ENCODE assay signal across 10 cellular contexts in the genomic region with DNA sequence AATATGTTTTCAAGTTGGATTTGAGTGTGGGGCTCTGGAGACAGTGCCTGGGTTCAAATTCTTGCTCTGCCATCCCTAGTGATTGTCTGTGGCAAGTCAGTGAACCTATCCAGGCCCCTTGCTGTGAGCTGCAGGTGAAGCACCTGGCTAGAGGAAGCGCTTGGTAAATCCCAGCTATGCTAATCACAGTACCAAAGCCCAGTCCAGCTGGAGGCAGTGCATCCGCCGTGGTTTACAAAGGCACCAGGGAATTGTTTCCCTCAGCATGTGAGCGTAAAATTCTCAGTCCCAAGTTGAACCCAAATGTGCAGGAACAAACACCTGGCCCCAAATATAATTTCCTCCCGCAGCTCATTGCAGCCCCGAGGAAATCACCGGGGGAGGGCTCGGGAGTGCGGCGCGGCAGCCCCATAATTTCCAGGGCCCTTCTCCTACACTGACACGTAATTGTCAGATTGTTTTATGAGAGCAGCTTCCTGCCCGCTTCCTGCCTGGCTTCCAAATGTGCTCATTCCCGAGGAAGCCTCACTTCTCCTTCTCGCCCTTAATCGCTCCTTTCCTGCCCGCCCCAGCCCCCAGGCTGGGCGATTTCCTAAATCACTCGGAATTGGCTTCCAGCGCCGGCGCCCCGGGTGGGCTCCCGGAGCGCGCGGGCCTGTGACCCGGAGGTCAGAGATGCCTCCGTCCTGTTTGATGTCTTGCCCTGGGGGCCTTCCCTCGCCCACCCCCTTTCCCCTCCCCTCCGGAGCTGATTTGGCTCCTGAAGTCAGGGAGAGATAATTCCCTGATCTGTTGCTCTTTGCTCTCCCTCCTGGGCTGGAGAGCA.
DNase-seq lines count a peak whose midpoint lies in the region; ATAC-seq and TF ChIP-seq lines count a peak whose summit lies in the region.
"Had no signal": no experiment of that assay in that cellular context is flagged by ENCODE, and none has a peak within 500 bp of the region (broad histone marks: within the 10 kb centered on the region; RNA-seq: fewer than 3 reads in every experiment).

No MANE protein-coding gene starts in this region.

- no peaks in the 10 kb centered on the region for H3K36me3 ChIP-seq in brain microvascular endothelial cell (replicated peaks)
- no peaks in the 10 kb centered on the region for H3K36me3 ChIP-seq in kidney epithelial cell (ENCODE audit: control insufficient read depth, insufficient read depth, low read length)
- no peaks in the 10 kb centered on the region for H3K36me3 ChIP-seq in aorta (ENCODE audit: control insufficient read depth in 1 of 2, insufficient read depth in 2 of 2, low read length in 1 of 2)
- H3K36me3 ChIP-seq: Peyer's patch had no signal

- ATAC-seq in Right ventricle myocardium inferior, result peak; percentile 30
- peak; percentile 28 for ATAC-seq in aorta (ENCODE audit: low FRiP score)
- no peak for ATAC-seq in GM21367 (IDR thresholded peaks at IDR 0.05; ENCODE audit: unreplicated experiment)

- no peaks in the 10 kb centered on the region for H3K4me1 ChIP-seq in aorta (ENCODE audit: control insufficient read depth in 1 of 2, insufficient read depth in 2 of 2, low read length in 2 of 2)

- WGBS in aorta, 2 donors, result 44 to 48% methylated on average over 31 of the region's 31 CpGs

- no peaks in the 10 kb centered on the region for H3K9me3 ChIP-seq in aorta (ENCODE audit: control insufficient read depth, low read length)
- H3K9me3 ChIP-seq: Peyer's patch had no signal

- intact Hi-C loops in Right ventricle myocardium inferior (cut with DNase I), result no loop called here
- intact Hi-C loops in cardiac septum (cut with DNase I), result no loop called here
- intact Hi-C loops in aorta (cut with DNase I), result no loop called here

- in situ Hi-C loops in brain microvascular endothelial cell (cut with HindIII; ENCODE audit: low pct_ligation_motif_present, low sequenced_read_pairs), result no loop called here
- in situ Hi-C loops in GM13977 (cut with MboI; ENCODE audit: low pct_unique_long_range_greater_than_20kb, low sequenced_read_pairs, unreplicated experiment), result no loop called here

- H3K27ac ChIP-seq in brain microvascular endothelial cell (no peak overlapping the region), aorta (ENCODE audit: low read depth in 1 of 2, low read length in 2 of 2) (no peak overlapping the region)
- H3K27ac ChIP-seq: C4-2B had no signal

- H3K4me3 ChIP-seq in brain microvascular endothelial cell (ENCODE audit: low read depth, low read length), result peak overlapping the region; percentile 44
- peak overlapping the region; percentile 16 for H3K4me3 ChIP-seq in kidney epithelial cell (ENCODE audit: low read depth, low read length)
- no peak overlapping the region for H3K4me3 ChIP-seq in aorta (ENCODE audit: low read length in 2 of 2)

- no peaks in the 10 kb centered on the region for H3K27me3 ChIP-seq in brain microvascular endothelial cell (replicated peaks)
- H3K27me3 ChIP-seq in kidney epithelial cell (ENCODE audit: control insufficient read depth, insufficient read depth, low read length), result no peaks in the 10 kb centered on the region
- H3K27me3 ChIP-seq in aorta (ENCODE audit: control insufficient read depth in 1 of 2, insufficient read depth in 2 of 2, low read length in 1 of 2), result no peaks in the 10 kb centered on the region
- H3K27me3 ChIP-seq: Peyer's patch had no signal

- DNase-seq in Right ventricle myocardium inferior (ENCODE audit: missing footprints) (no peak), cardiac septum (ENCODE audit: low spot score) (no peak), brain microvascular endothelial cell (no peak), kidney epithelial cell (ENCODE audit: low read depth) (no peak), aorta (no peak), GM13977 (ENCODE audit: low spot score) (no peak), HuH-7 (ENCODE audit: low spot score) (no peak)

- no peak for TF ChIP-seq CTCF in brain microvascular endothelial cell (IDR thresholded peaks at IDR 0.05; ENCODE audit: low read depth, low read length, missing control alignments)
- no peak for TF ChIP-seq CTCF in kidney epithelial cell (IDR thresholded peaks at IDR 0.05; ENCODE audit: insufficient read depth, low read length, poor library complexity, severe bottlenecking)
- TF ChIP-seq CTCF in GM13977 (IDR thresholded peaks at IDR 0.05; ENCODE audit: extremely low read depth, insufficient read depth, missing control alignments), result no peak

Comparison
In these comparisons a context has a peak if more than half of its experiments do, and no peak if none do; other contexts are left out.
1. H3K4me3 ChIP-seq: peak in brain microvascular endothelial cell (single experiment) and kidney epithelial cell (single experiment); none in aorta (0 of 2).